Comparison of ENCODE assay signal across 8 cellular contexts in the genomic region with DNA sequence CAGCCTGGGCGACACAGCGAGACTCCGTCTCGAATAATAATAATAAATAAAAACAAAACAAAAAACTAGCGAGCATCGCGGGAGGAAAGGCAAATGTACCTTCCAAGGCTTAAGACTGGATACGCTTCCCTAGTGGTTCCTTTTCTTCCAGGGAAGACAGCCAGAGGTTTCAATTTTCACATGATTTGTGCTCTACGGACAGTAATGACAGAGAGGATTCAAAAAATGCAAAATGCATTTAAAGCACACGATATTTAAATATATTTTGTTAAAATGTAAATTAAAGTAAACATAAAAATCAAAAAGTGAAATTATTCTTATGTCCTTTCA. TPM values are rescaled to one million over a fixed set of nuclear protein-coding genes. Genes with fewer than 3 reads are reported as not detected.
DNase-seq lines count a peak whose midpoint lies in the region; ATAC-seq and TF ChIP-seq lines count a peak whose summit lies in the region.

No MANE protein-coding gene starts in this region.

- peak overlapping the region; percentile 50 for H3K4me3 ChIP-seq in AG04450 (ENCODE audit: low read depth, low read length)
- H3K4me3 ChIP-seq in HUES6 (ENCODE audit: low read depth, low read length): peak overlapping the region; percentile 59
- H3K4me3 ChIP-seq in mononuclear cell (ENCODE audit: low read length): peak overlapping the region; percentile 39

- H3K9ac ChIP-seq in HUES6 (ENCODE audit: low read length): no peak overlapping the region

- H3K9me3 ChIP-seq in AG04450 (ENCODE audit: control insufficient read depth, insufficient read depth, low read length) (no peaks in the 10 kb centered on the region; the same call in 1 of the 2 replicates), HUES6 (ENCODE audit: control insufficient read depth, insufficient read depth, low read depth, low read length) (no peaks in the 10 kb centered on the region), mononuclear cell (ENCODE audit: low read depth, low read length) (no peaks in the 10 kb centered on the region)

- peak overlapping the region in 2 of 5 experiments; percentile 89 to 97 for H3K27ac Mint-ChIP-seq in brain

- CTCF ChIA-PET in AG04450 (lab: Charles Lee): no interaction called here

- H3K4me1 ChIP-seq in HUES6 (ENCODE audit: control insufficient read depth, insufficient read depth, low read length): 0 out of 2 replicates have a peak, but pooled peaks cover 2% of the 10 kb centered on the region
- H3K4me1 ChIP-seq in mononuclear cell (ENCODE audit: insufficient read depth, low read length): peaks cover 49% of the 10 kb centered on the region

- peaks cover 42% of the 10 kb centered on the region for H3K27me3 Mint-ChIP-seq in brain

- H3K27ac ChIP-seq in AG04450 (ENCODE audit: low read depth, low read length) (no peak overlapping the region), HUES6 (ENCODE audit: low read depth, low read length) (no peak overlapping the region)

- H3K4me3 Mint-ChIP-seq in brain: peak overlapping the region; percentile 93 to 100 (median 95)

- no peak for DNase-seq in AG04450 (ENCODE audit: low read depth, low spot score)
- DNase-seq in foreskin melanocyte: no peak
- no peak for DNase-seq in NCI-H187 (lab: John Stamatoyannopoulos, UW)

- no peaks in the 10 kb centered on the region for H3K36me3 Mint-ChIP-seq in brain

- ATAC-seq in GM21723 (IDR thresholded peaks at IDR 0.05; ENCODE audit: unreplicated experiment): no peak
- no peak for ATAC-seq in HG02678 (IDR thresholded peaks at IDR 0.05; ENCODE audit: unreplicated experiment)

- H3K9me3 Mint-ChIP-seq in brain: peaks cover 0 to 20% (median 0%) of the 10 kb centered on the region in 5 experiments

- H3K27me3 ChIP-seq in AG04450 (ENCODE audit: control insufficient read depth, insufficient read depth, low read length) (peaks cover 3% of the 10 kb centered on the region), HUES6 (ENCODE audit: control insufficient read depth, insufficient read depth, low read length) (peaks cover 8% of the 10 kb centered on the region), mononuclear cell (ENCODE audit: insufficient read depth, low read length) (peaks cover 3% of the 10 kb centered on the region)

- H3K4me1 Mint-ChIP-seq in brain: peaks cover 45% of the 10 kb centered on the region

- no peaks in the 10 kb centered on the region for H3K36me3 ChIP-seq in HUES6 (ENCODE audit: control insufficient read depth, insufficient read depth, low read length)

- TF ChIP-seq CTCF in AG04450 (IDR thresholded peaks at IDR 0.05; ENCODE audit: low read depth, low read length) (no peak), brain (conservative IDR thresholded peaks at IDR 0.05) (no peak)

- POLR2A ChIA-PET in AG04450 (lab: Yijun Ruan, JAX): no interaction called here

RNA-seq across cellular contexts. Expression of a gene that starts 4.3 kb away (rescaled TPM):
- polyA plus RNA-seq in AG04450 (2011; rRNA removed): 11.5 and 12.3 TPM in 2 replicates
- polyA minus RNA-seq in AG04450 (2011; rRNA and poly(A)+ RNA removed): 10.3 and 10.5 TPM in 2 replicates
- polyA plus RNA-seq in brain (ENCODE audit: insufficient read depth, low read depth, low replicate concordance): 33.0 TPM
- 6.1 TPM for total RNA-seq in mononuclear cell

RNA-seq across cellular contexts. Expression of a gene that starts 13.8 kb away (rescaled TPM):
- polyA plus RNA-seq in AG04450 (2011; rRNA removed): 0.66 and 1.1 TPM in 2 replicates
- 0.17 and 0.18 TPM in 2 replicates for polyA minus RNA-seq in AG04450 (2011; rRNA and poly(A)+ RNA removed)
- polyA plus RNA-seq in brain (ENCODE audit: insufficient read depth, low read depth, low replicate concordance): 0.22 TPM
- 1.9 TPM for total RNA-seq in mononuclear cell

RNA-seq across cellular contexts. Expression of a gene that starts 24.9 kb away (rescaled TPM):
- polyA plus RNA-seq in AG04450 (2011; rRNA removed) (4,422 and 6,028 TPM in 2 replicates), brain (ENCODE audit: insufficient read depth, low read depth, low replicate concordance) (2,812 TPM)
- 6,011 and 8,408 TPM in 2 replicates for polyA minus RNA-seq in AG04450 (2011; rRNA and poly(A)+ RNA removed)
- 5,375 TPM for total RNA-seq in mononuclear cell

RNA-seq across cellular contexts. Expression of a gene that starts 42.2 kb away (rescaled TPM):
- polyA plus RNA-seq in AG04450 (2011; rRNA removed): 6.2 and 8.7 TPM in 2 replicates
- polyA minus RNA-seq in AG04450 (2011; rRNA and poly(A)+ RNA removed): 9.6 and 10.3 TPM in 2 replicates
- 3.1 TPM for polyA plus RNA-seq in brain (ENCODE audit: insufficient read depth, low read depth, low replicate concordance)
- 17.5 TPM for total RNA-seq in mononuclear cell
